In the genomic region with DNA sequence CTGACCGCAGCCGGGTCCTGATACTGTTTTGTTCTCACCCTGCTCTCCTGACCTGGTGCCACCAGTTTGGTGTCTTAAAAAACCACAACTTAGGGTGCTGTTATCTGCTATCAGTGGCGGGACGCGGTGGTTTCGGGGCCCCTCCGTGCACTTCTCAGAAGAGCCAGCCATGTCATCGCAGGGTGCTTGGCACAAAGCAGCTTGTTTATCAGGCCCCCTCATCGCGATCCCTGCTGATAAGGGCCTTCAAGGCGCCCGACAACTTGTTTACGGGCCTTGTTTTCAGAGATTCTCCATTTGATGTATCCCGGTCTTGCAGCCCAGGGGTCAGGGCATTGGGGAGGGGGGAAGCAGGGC, we compare ENCODE assay signal across 14 cellular contexts. TPM values are rescaled to one million over a fixed set of nuclear protein-coding genes. Genes with fewer than 3 reads are reported as not detected.
DNase-seq lines count a peak whose midpoint lies in the region; ATAC-seq and TF ChIP-seq lines count a peak whose summit lies in the region.
"Had no signal": no experiment of that assay in that cellular context is flagged by ENCODE, and none has a peak within 500 bp of the region (broad histone marks: within the 10 kb centered on the region; RNA-seq: fewer than 3 reads in every experiment).

No MANE protein-coding gene starts in this region.

- peaks cover 6% of the 10 kb centered on the region for H3K36me3 Mint-ChIP-seq in T-helper 1 cell treated with Interleukin-12 subunit alpha and Interleukin-12 subunit beta and Interleukin-4 antibody, amounts not matched to agents 30 μg/mL and 1 μg/mL, for 36 hours (ENCODE audit: low read depth)
- H3K36me3 Mint-ChIP-seq in activated CD8-positive, alpha-beta memory T cell treated with anti-CD3 and anti-CD28 coated beads, Interleukin-2, amount 10 ng/mL, durations not matched to agents 7 days and 5 days: peaks cover 5% of the 10 kb centered on the region

- CTCF ChIA-PET in activated CD8-positive, alpha-beta memory T cell treated with anti-CD3 and anti-CD28 coated beads, Interleukin-2, amount 10 ng/mL, durations not matched to agents 7 days and 5 days (lab: Charles Lee): interaction anchor here (1.2 to 1.8 kb wide), 5 partner anchors 8 to 120 kb away, joined by 3 to 8 read pairs (median 6); no protein-coding TSS in a partner anchor

- H3K4me1 ChIP-seq in MM.1S (ENCODE audit: low read length): no peaks in the 10 kb centered on the region

- peak; percentile 86 for DNase-seq in activated CD8-positive, alpha-beta memory T cell treated with anti-CD3 and anti-CD28 coated beads, Interleukin-2, amount 10 ng/mL, durations not matched to agents 7 days and 5 days
- DNase-seq in central memory CD4-positive, alpha-beta T cell: peak; percentile 68
- peak; percentile 20 to 55 for DNase-seq in stimulated activated CD8-positive, alpha-beta memory T cell treated with anti-CD3 and anti-CD28 coated beads, Interleukin-2, amount 100 ng/mL, for 1 hour (ENCODE audit: low read depth in 2 of 2)
- DNase-seq in MM.1S (no peak), globus pallidus (ENCODE audit: low spot score) (no peak)
- DNase-seq: H7, NCI-H510A treated with DMSO at 0.1 percent for 48 hours, nephron progenitor cell, SHP77 treated with DMSO at 0.1 percent for 48 hours had no signal

- no peaks in the 10 kb centered on the region for H4K20me1 ChIP-seq in MM.1S (ENCODE audit: insufficient read depth, low read length)

- H3K79me2 ChIP-seq in MM.1S (ENCODE audit: low read length): no peaks in the 10 kb centered on the region

- H3K4me3 Mint-ChIP-seq in T-helper 1 cell treated with Interleukin-12 subunit alpha and Interleukin-12 subunit beta and Interleukin-4 antibody, amounts not matched to agents 30 μg/mL and 1 μg/mL, for 36 hours: peak overlapping the region; percentile 29
- H3K4me3 Mint-ChIP-seq in activated CD8-positive, alpha-beta memory T cell treated with anti-CD3 and anti-CD28 coated beads, Interleukin-2, amount 10 ng/mL, durations not matched to agents 7 days and 5 days: no peak overlapping the region
- H3K4me3 Mint-ChIP-seq: nephron progenitor cell had no signal

- no peak overlapping the region for H3K9ac ChIP-seq in MM.1S (ENCODE audit: low read length)

- H3K4me1 Mint-ChIP-seq in T-helper 1 cell treated with Interleukin-12 subunit alpha and Interleukin-12 subunit beta and Interleukin-4 antibody, amounts not matched to agents 30 μg/mL and 1 μg/mL, for 36 hours (ENCODE audit: low read depth): peaks cover 35% of the 10 kb centered on the region
- H3K4me1 Mint-ChIP-seq in activated CD8-positive, alpha-beta memory T cell treated with anti-CD3 and anti-CD28 coated beads, Interleukin-2, amount 10 ng/mL, durations not matched to agents 7 days and 5 days: peaks cover 50% of the 10 kb centered on the region

- H3F3A ChIP-seq in MM.1S (ENCODE audit: insufficient read depth, low read length): no peaks in the 10 kb centered on the region

- no peak overlapping the region for H3K4me3 ChIP-seq in MM.1S (ENCODE audit: low read length)
- H3K4me3 ChIP-seq: smooth muscle cell, tibial nerve had no signal

- no peaks in the 10 kb centered on the region for H3K36me3 ChIP-seq in MM.1S (replicated peaks; ENCODE audit: insufficient read depth, low read length)
- H3K36me3 ChIP-seq: tibial nerve had no signal

- H3K9me3 ChIP-seq in MM.1S (replicated peaks; ENCODE audit: insufficient read depth, low read length): no peaks in the 10 kb centered on the region
- H3K9me3 ChIP-seq: tibial nerve had no signal

- no peak for TF ChIP-seq CTCF in MM.1S (IDR thresholded peaks at IDR 0.05; ENCODE audit: low read length)

- ATAC-seq in activated CD8-positive, alpha-beta memory T cell treated with anti-CD3 and anti-CD28 coated beads, Interleukin-2, amount 10 ng/mL, durations not matched to agents 7 days and 5 days: peak; percentile 79
- ATAC-seq in HG02852 (IDR thresholded peaks at IDR 0.05; ENCODE audit: unreplicated experiment) (no peak), GM18498 (IDR thresholded peaks at IDR 0.05; ENCODE audit: unreplicated experiment) (no peak)

- no peak overlapping the region for H3K27ac Mint-ChIP-seq in T-helper 1 cell treated with Interleukin-12 subunit alpha and Interleukin-12 subunit beta and Interleukin-4 antibody, amounts not matched to agents 30 μg/mL and 1 μg/mL, for 36 hours
- peak overlapping the region; percentile 76 for H3K27ac Mint-ChIP-seq in activated CD8-positive, alpha-beta memory T cell treated with anti-CD3 and anti-CD28 coated beads, Interleukin-2, amount 10 ng/mL, durations not matched to agents 7 days and 5 days
- H3K27ac Mint-ChIP-seq: nephron progenitor cell had no signal

- H3K27me3 Mint-ChIP-seq in T-helper 1 cell treated with Interleukin-12 subunit alpha and Interleukin-12 subunit beta and Interleukin-4 antibody, amounts not matched to agents 30 μg/mL and 1 μg/mL, for 36 hours (ENCODE audit: low read depth): peaks cover 39% of the 10 kb centered on the region
- peaks cover 27% of the 10 kb centered on the region for H3K27me3 Mint-ChIP-seq in activated CD8-positive, alpha-beta memory T cell treated with anti-CD3 and anti-CD28 coated beads, Interleukin-2, amount 10 ng/mL, durations not matched to agents 7 days and 5 days

- no peak overlapping the region for H3K4me2 ChIP-seq in MM.1S (ENCODE audit: low read depth, low read length)
- H3K4me2 ChIP-seq: smooth muscle cell had no signal

- H3K9me3 Mint-ChIP-seq in T-helper 1 cell treated with Interleukin-12 subunit alpha and Interleukin-12 subunit beta and Interleukin-4 antibody, amounts not matched to agents 30 μg/mL and 1 μg/mL, for 36 hours: no peaks in the 10 kb centered on the region
- H3K9me3 Mint-ChIP-seq in activated CD8-positive, alpha-beta memory T cell treated with anti-CD3 and anti-CD28 coated beads, Interleukin-2, amount 10 ng/mL, durations not matched to agents 7 days and 5 days (ENCODE audit: low read depth): no peaks in the 10 kb centered on the region
- H3K9me3 Mint-ChIP-seq: nephron progenitor cell had no signal

- H3K9me2 ChIP-seq in MM.1S (replicated peaks; ENCODE audit: insufficient read depth, low read length): no peaks in the 10 kb centered on the region

- H3K27me3 ChIP-seq in MM.1S (replicated peaks; ENCODE audit: insufficient read depth, low read length): peaks cover 3% of the 10 kb centered on the region
- H3K27me3 ChIP-seq: tibial nerve had no signal

- H3K27ac ChIP-seq in MM.1S (ENCODE audit: low read length): no peak overlapping the region
- H3K27ac ChIP-seq: tibial nerve had no signal

- H2AFZ ChIP-seq in MM.1S (ENCODE audit: low read length): no peak overlapping the region

RNA-seq across cellular contexts. Expression of a gene that starts 58.1 kb away (rescaled TPM):
- 100 to 1,000 TPM in 1 of 2 experiments, 10 to 100 TPM in 1; 62.1 to 124 TPM for total RNA-seq in activated CD8-positive, alpha-beta memory T cell treated with anti-CD3 and anti-CD28 coated beads, Interleukin-2, amount 10 ng/mL, durations not matched to agents 7 days and 5 days
- total RNA-seq: H7 had no signal

Comparison
In these comparisons a context has a peak if more than half of its experiments do, and no peak if none do; other contexts are left out.
1. DNase-seq: peak in activated CD8-positive, alpha-beta memory T cell treated with anti-CD3 and anti-CD28 coated beads, Interleukin-2, amount 10 ng/mL, durations not matched to agents 7 days and 5 days (single experiment), central memory CD4-positive, alpha-beta T cell (single experiment) and stimulated activated CD8-positive, alpha-beta memory T cell treated with anti-CD3 and anti-CD28 coated beads, Interleukin-2, amount 100 ng/mL, for 1 hour (2 of 2); none in MM.1S (single experiment) and globus pallidus (single experiment).